1 cellular context compared by ENCODE assay signal in the genomic region with DNA sequence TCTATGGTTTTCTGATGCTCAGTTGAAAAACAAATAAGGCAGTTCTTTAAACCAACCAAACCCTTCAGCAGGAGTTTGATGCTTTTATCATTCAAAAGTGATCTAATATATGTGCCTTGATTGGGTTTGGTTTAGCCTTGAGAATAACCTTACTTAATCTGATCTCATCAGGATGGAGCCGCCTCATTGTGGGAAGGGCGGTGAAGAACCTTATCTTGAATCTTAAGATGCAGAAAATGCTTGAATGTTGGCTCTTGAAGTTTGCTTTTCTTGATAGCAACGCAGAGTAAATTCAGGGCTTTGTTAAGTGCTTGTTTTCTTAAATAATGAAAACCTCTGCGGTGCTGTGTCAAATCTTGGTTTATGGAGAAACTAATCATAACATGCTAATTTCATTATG.
TF ChIP-seq lines count a peak whose summit lies in the region.

No MANE protein-coding gene starts in this region.

TF ChIP-seq in GM12878, 131 proteins besides CTCF, POLR2A, EP300 and RAD21 (continued from another document):
- no peak for TF ChIP-seq CHD4 (IDR thresholded peaks at IDR 0.05)
- TF ChIP-seq, protein P1, sequence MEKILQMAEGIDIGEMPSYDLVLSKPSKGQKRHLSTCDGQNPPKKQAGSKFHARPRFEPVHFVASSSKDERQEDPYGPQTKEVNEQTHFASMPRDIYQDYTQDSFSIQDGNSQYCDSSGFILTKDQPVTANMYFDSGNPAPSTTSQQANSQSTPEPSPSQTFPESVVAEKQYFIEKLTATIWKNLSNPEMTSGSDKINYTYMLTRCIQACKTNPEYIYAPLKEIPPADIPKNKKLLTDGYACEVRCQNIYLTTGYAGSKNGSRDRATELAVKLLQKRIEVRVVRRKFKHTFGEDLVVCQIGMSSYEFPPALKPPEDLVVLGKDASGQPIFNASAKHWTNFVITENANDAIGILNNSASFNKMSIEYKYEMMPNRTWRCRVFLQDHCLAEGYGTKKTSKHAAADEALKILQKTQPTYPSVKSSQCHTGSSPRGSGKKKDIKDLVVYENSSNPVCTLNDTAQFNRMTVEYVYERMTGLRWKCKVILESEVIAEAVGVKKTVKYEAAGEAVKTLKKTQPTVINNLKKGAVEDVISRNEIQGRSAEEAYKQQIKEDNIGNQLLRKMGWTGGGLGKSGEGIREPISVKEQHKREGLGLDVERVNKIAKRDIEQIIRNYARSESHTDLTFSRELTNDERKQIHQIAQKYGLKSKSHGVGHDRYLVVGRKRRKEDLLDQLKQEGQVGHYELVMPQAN (conservative IDR thresholded peaks at IDR 0.05): no peak
- no peak for TF ChIP-seq YBX1 (IDR thresholded peaks at IDR 0.05)
- no peak for TF ChIP-seq IRF4 (IDR thresholded peaks at IDR 0.05; ENCODE audit: low read depth, low read length)
- no peak for TF ChIP-seq GATAD2B (conservative IDR thresholded peaks at IDR 0.05; ENCODE audit: low read depth)
- TF ChIP-seq SMAD5 (IDR thresholded peaks at IDR 0.05; ENCODE audit: low read depth): no peak
- TF ChIP-seq, protein P2, sequence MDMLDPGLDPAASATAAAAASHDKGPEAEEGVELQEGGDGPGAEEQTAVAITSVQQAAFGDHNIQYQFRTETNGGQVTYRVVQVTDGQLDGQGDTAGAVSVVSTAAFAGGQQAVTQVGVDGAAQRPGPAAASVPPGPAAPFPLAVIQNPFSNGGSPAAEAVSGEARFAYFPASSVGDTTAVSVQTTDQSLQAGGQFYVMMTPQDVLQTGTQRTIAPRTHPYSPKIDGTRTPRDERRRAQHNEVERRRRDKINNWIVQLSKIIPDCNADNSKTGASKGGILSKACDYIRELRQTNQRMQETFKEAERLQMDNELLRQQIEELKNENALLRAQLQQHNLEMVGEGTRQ (IDR thresholded peaks at IDR 0.05; ENCODE audit: borderline replicate concordance, low read depth, low read length): no peak
- no peak for TF ChIP-seq TCF12 (IDR thresholded peaks at IDR 0.05; ENCODE audit: low read depth, low read length)
- TF ChIP-seq, protein P3, sequence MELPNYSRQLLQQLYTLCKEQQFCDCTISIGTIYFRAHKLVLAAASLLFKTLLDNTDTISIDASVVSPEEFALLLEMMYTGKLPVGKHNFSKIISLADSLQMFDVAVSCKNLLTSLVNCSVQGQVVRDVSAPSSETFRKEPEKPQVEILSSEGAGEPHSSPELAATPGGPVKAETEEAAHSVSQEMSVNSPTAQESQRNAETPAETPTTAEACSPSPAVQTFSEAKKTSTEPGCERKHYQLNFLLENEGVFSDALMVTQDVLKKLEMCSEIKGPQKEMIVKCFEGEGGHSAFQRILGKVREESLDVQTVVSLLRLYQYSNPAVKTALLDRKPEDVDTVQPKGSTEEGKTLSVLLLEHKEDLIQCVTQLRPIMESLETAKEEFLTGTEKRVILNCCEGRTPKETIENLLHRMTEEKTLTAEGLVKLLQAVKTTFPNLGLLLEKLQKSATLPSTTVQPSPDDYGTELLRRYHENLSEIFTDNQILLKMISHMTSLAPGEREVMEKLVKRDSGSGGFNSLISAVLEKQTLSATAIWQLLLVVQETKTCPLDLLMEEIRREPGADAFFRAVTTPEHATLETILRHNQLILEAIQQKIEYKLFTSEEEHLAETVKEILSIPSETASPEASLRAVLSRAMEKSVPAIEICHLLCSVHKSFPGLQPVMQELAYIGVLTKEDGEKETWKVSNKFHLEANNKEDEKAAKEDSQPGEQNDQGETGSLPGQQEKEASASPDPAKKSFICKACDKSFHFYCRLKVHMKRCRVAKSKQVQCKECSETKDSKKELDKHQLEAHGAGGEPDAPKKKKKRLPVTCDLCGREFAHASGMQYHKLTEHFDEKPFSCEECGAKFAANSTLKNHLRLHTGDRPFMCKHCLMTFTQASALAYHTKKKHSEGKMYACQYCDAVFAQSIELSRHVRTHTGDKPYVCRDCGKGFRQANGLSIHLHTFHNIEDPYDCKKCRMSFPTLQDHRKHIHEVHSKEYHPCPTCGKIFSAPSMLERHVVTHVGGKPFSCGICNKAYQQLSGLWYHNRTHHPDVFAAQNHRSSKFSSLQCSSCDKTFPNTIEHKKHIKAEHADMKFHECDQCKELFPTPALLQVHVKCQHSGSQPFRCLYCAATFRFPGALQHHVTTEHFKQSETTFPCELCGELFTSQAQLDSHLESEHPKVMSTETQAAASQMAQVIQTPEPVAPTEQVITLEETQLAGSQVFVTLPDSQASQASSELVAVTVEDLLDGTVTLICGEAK (IDR thresholded peaks at IDR 0.05; ENCODE audit: borderline replicate concordance): no peak
- TF ChIP-seq ZZZ3 (IDR thresholded peaks at IDR 0.05; ENCODE audit: control insufficient read depth, insufficient read length, low read depth): no peak
